Comparison of ENCODE assay signal across 1 cellular context in the genomic region with DNA sequence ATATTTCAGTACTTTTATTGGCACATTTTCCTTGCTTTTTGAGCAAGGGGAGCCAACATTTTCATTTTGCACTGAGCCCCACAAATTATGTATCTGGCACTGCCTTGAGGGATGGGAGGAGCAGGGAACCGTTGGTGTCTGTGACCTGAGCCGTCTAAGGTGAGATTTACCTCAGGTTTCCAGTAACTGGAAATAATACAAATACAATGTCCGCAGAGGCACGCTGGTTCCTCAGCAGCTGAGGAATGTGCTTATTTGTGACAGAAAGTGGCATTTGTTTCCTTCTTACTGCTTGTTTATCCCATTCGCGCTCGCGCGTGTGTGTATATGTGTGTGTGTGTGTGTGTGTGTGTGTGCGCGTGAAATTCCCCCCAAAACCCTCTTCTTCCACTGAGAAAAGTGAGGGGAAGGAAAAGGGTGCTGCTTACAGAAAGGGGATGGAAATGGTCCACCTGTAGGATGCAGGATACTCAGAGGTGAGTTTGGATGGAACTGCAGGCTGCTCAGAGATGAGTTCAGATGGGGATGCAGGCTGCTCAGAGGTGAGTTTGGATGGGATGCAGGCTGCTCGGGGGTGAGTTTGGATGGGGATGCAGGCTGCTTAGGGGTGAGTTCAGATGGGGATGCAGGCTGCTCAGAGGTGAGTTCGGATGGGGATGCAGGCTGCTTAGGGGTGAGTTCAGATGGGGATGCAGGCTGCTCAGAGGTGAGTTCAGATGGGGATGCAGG.
TF ChIP-seq lines count a peak whose summit lies in the region.

No MANE protein-coding gene starts in this region.

TF ChIP-seq in GM12878, 131 proteins besides CTCF, POLR2A, EP300 and RAD21:
- TF ChIP-seq POLR2AphosphoS2 (IDR thresholded peaks at IDR 0.05; ENCODE audit: low read depth, low read length): peak; percentile 65; the same call in 1 of the 2 replicates
- TF ChIP-seq, protein P1, sequence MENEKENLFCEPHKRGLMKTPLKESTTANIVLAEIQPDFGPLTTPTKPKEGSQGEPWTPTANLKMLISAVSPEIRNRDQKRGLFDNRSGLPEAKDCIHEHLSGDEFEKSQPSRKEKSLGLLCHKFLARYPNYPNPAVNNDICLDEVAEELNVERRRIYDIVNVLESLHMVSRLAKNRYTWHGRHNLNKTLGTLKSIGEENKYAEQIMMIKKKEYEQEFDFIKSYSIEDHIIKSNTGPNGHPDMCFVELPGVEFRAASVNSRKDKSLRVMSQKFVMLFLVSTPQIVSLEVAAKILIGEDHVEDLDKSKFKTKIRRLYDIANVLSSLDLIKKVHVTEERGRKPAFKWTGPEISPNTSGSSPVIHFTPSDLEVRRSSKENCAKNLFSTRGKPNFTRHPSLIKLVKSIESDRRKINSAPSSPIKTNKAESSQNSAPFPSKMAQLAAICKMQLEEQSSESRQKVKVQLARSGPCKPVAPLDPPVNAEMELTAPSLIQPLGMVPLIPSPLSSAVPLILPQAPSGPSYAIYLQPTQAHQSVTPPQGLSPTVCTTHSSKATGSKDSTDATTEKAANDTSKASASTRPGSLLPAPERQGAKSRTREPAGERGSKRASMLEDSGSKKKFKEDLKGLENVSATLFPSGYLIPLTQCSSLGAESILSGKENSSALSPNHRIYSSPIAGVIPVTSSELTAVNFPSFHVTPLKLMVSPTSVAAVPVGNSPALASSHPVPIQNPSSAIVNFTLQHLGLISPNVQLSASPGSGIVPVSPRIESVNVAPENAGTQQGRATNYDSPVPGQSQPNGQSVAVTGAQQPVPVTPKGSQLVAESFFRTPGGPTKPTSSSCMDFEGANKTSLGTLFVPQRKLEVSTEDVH (IDR thresholded peaks at IDR 0.05; ENCODE audit: low read depth, partially characterized antibody): peak; percentile 51
- TF ChIP-seq IKZF2 (IDR thresholded peaks at IDR 0.05): no peak
- no peak for TF ChIP-seq SRF (IDR thresholded peaks at IDR 0.05; ENCODE audit: low read depth in 2 of 2, low read length in 2 of 2)
- TF ChIP-seq CHD2 (IDR thresholded peaks at IDR 0.05; ENCODE audit: borderline replicate concordance, low read depth, low read length): 0 out of 2 replicates have a peak, but pooled peaks have one; percentile 19
- 0 out of 3 replicates have a peak, but pooled peaks have one; percentile 6 for TF ChIP-seq POU2F2 (IDR thresholded peaks at IDR 0.05; ENCODE audit: borderline replicate concordance, low read depth, low read length)
- peak; percentile 43; the same call in 1 of the 2 replicates for TF ChIP-seq POLR2AphosphoS5 (IDR thresholded peaks at IDR 0.05; ENCODE audit: low read length)
- TF ChIP-seq PML (IDR thresholded peaks at IDR 0.05; ENCODE audit: low read length): peak; percentile 76
- TF ChIP-seq ZSCAN29 (IDR thresholded peaks at IDR 0.05): no peak
- TF ChIP-seq, protein P2, sequence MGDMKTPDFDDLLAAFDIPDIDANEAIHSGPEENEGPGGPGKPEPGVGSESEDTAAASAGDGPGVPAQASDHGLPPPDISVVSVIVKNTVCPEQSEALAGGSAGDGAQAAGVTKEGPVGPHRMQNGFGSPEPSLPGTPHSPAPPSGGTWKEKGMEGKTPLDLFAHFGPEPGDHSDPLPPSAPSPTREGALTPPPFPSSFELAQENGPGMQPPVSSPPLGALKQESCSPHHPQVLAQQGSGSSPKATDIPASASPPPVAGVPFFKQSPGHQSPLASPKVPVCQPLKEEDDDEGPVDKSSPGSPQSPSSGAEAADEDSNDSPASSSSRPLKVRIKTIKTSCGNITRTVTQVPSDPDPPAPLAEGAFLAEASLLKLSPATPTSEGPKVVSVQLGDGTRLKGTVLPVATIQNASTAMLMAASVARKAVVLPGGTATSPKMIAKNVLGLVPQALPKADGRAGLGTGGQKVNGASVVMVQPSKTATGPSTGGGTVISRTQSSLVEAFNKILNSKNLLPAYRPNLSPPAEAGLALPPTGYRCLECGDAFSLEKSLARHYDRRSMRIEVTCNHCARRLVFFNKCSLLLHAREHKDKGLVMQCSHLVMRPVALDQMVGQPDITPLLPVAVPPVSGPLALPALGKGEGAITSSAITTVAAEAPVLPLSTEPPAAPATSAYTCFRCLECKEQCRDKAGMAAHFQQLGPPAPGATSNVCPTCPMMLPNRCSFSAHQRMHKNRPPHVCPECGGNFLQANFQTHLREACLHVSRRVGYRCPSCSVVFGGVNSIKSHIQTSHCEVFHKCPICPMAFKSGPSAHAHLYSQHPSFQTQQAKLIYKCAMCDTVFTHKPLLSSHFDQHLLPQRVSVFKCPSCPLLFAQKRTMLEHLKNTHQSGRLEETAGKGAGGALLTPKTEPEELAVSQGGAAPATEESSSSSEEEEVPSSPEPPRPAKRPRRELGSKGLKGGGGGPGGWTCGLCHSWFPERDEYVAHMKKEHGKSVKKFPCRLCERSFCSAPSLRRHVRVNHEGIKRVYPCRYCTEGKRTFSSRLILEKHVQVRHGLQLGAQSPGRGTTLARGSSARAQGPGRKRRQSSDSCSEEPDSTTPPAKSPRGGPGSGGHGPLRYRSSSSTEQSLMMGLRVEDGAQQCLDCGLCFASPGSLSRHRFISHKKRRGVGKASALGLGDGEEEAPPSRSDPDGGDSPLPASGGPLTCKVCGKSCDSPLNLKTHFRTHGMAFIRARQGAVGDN (IDR thresholded peaks at IDR 0.05): no peak
- peak; percentile 82; the same call in 1 of the 2 replicates for TF ChIP-seq MTA3 (IDR thresholded peaks at IDR 0.05; ENCODE audit: borderline replicate concordance, low read length)
TF ChIP-seq in GM12878: peak in this region for 7.
